ENCODE assay signal across 10 cellular contexts in the genomic region with DNA sequence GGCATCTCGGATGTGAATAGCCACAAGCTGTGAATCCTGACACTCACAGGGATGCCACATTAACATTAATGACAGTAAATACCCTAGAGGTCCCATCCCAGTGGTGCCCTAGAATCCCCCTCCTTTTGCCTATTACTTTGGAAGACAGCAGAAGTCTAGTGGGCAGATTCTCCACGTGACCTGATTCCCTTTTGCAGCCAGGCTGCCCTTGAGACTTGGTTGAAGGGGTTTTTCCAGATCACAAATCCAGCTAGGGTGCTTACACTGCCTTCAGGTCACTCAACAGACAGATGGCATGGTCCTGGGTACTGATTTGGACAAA. TPM values are rescaled to one million over a fixed set of nuclear protein-coding genes. Genes with fewer than 3 reads are reported as not detected.
DNase-seq lines count a peak whose midpoint lies in the region; ATAC-seq and TF ChIP-seq lines count a peak whose summit lies in the region.
"Had no signal": no experiment of that assay in that cellular context is flagged by ENCODE, and none has a peak within 500 bp of the region (broad histone marks: within the 10 kb centered on the region; RNA-seq: fewer than 3 reads in every experiment).

No MANE protein-coding gene starts in this region.

- WGBS in endodermal cell (ENCODE audit: insufficient coverage in 1 of 2, insufficient read length in 1 of 2), 2 experiments: 0 to 69% methylated on average over 1 to 2 of the region's 2 CpGs
- 59 to 82% (median 64%) methylated on average over 2 of the region's 2 CpGs for whole genome bisulfite sequencing in ovary, 3 donors

- TF ChIP-seq CTCF in Panc1 (IDR thresholded peaks at IDR 0.05) (no peak), endodermal cell (conservative IDR thresholded peaks at IDR 0.05) (no peak), ovary (IDR thresholded peaks at IDR 0.05) (no peak)

- in situ Hi-C loops in Panc1 (cut with HindIII; ENCODE audit: low pct_unique_long_range_greater_than_20kb, low sequenced_read_pairs): no loop called here

- BruUV-seq in Panc1 (replicated peaks; lab: Mats Ljungman, UMichigan): no TSS peak

- no peak for DNase-seq in CD4-positive, alpha-beta memory T cell
- no peak for DNase-seq in Panc1 (ENCODE audit: low read depth, low spot score)
- DNase-seq in endodermal cell: peak; percentile 86
- DNase-seq in ovary: no peak
- no peak for DNase-seq in DMS53 treated with DMSO at 0.1 percent for 48 hours (lab: John Stamatoyannopoulos, UW; ENCODE audit: unreplicated experiment)
- no peak for DNase-seq in H4 (ENCODE audit: low spot score)
- no peak for DNase-seq in cortex of kidney (lab: John Stamatoyannopoulos, UW)
- DNase-seq: KG1 had no signal

- CTCF ChIA-PET in CD4-positive, alpha-beta memory T cell (lab: Charles Lee; ENCODE audit: partially characterized antibody): interaction anchor here (0.9 to 20.2 kb wide), 10 partner anchors 7 to 106 kb away, joined by 3 to 568 read pairs (median 6); no protein-coding TSS in a partner anchor
- CTCF ChIA-PET in Panc1 (lab: Charles Lee): interaction anchor here (0.6 to 3.3 kb wide), 2 partner anchors 27 to 42 kb away, joined by 3 to 16 read pairs; no protein-coding TSS in a partner anchor

- no peaks in the 10 kb centered on the region for H3K9me3 ChIP-seq in CD4-positive, alpha-beta memory T cell (ENCODE audit: control insufficient read depth in 1 of 2, low read length in 2 of 2)
- H3K9me3 ChIP-seq in Panc1 (ENCODE audit: control insufficient read depth, insufficient read depth, low read depth, low read length) (no peaks in the 10 kb centered on the region), endodermal cell (ENCODE audit: control insufficient read depth, low read length) (no peaks in the 10 kb centered on the region), ovary (no peaks in the 10 kb centered on the region)
- H3K9me3 ChIP-seq: mucosa of descending colon had no signal

- H3K36me3 Mint-ChIP-seq in CD4-positive, alpha-beta memory T cell: peaks cover 0 to 15% of the 10 kb centered on the region in 2 donors
- H3K36me3 Mint-ChIP-seq in endodermal cell (ENCODE audit: low read depth): peaks cover 13% of the 10 kb centered on the region

- no peak for TF ChIP-seq EP300 in ovary (IDR thresholded peaks at IDR 0.05)

- H3K9me3 Mint-ChIP-seq in CD4-positive, alpha-beta memory T cell: no peaks in the 10 kb centered on the region
- no peaks in the 10 kb centered on the region for H3K9me3 Mint-ChIP-seq in endodermal cell

- POLR2A ChIA-PET in CD4-positive, alpha-beta memory T cell (lab: Charles Lee; ENCODE audit: partially characterized antibody): interaction anchor here (1.0 to 21.9 kb wide), 7 partner anchors 8 to 105 kb away, joined by 3 to 516 read pairs (median 5); a partner anchor contains a TSS
- POLR2A ChIA-PET in Panc1 (lab: Charles Lee): interaction anchor here (0.7 kb wide), 1 partner anchor 53 kb away, joined by 7 read pairs; no protein-coding TSS in a partner anchor

- peak overlapping the region; percentile 91 for H3K27ac ChIP-seq in CD4-positive, alpha-beta memory T cell (ENCODE audit: low read depth, low read length)
- peak overlapping the region; percentile 89 for H3K27ac ChIP-seq in Panc1 (ENCODE audit: low read length)
- no peak overlapping the region for H3K27ac ChIP-seq in endodermal cell (ENCODE audit: low read depth, low read length)
- H3K27ac ChIP-seq in ovary: peak overlapping the region; percentile 7 to 98

- H3K27me3 ChIP-seq in CD4-positive, alpha-beta memory T cell (ENCODE audit: insufficient read depth, low read length): no peaks in the 10 kb centered on the region
- no peaks in the 10 kb centered on the region for H3K27me3 ChIP-seq in Panc1 (ENCODE audit: control insufficient read depth, insufficient read depth, low read length)
- no peaks in the 10 kb centered on the region for H3K27me3 ChIP-seq in endodermal cell (ENCODE audit: control insufficient read depth, insufficient read depth, low read length, poor library complexity, severe bottlenecking)
- no peaks in the 10 kb centered on the region for H3K27me3 ChIP-seq in ovary

- peak overlapping the region; percentile 21 to 92 (median 80) for H3K4me3 Mint-ChIP-seq in CD4-positive, alpha-beta memory T cell
- no peak overlapping the region for H3K4me3 Mint-ChIP-seq in endodermal cell

- no peaks in the 10 kb centered on the region for H3K27me3 Mint-ChIP-seq in CD4-positive, alpha-beta memory T cell
- no peaks in the 10 kb centered on the region for H3K27me3 Mint-ChIP-seq in endodermal cell (ENCODE audit: insufficient read depth)

- H3K36me3 ChIP-seq in CD4-positive, alpha-beta memory T cell (ENCODE audit: insufficient read depth, low read length): peaks cover 2% of the 10 kb centered on the region
- H3K36me3 ChIP-seq in Panc1 (ENCODE audit: control insufficient read depth, insufficient read depth, low read length) (peaks cover 2% of the 10 kb centered on the region; the same call in 1 of the 2 replicates), endodermal cell (ENCODE audit: control insufficient read depth, insufficient read depth, low read length) (peaks cover 26% of the 10 kb centered on the region), ovary (no peaks in the 10 kb centered on the region)

- no peak overlapping the region for H3K9ac ChIP-seq in endodermal cell (ENCODE audit: extremely low read depth, low read length, poor library complexity, severe bottlenecking)

- peaks cover 97% of the 10 kb centered on the region for H3K4me1 ChIP-seq in CD4-positive, alpha-beta memory T cell (ENCODE audit: insufficient read depth, low read length)
- H3K4me1 ChIP-seq in Panc1 (ENCODE audit: control insufficient read depth, insufficient read depth, low read length) (peaks cover 79% of the 10 kb centered on the region), endodermal cell (ENCODE audit: control insufficient read depth, insufficient read depth, low read length) (peaks cover 27% of the 10 kb centered on the region), ovary (ENCODE audit: insufficient read depth) (peaks cover 45% of the 10 kb centered on the region)

- intact Hi-C loops in CD4-positive, alpha-beta memory T cell (cut with micrococcal nuclease): no loop called here
- intact Hi-C loops in Panc1 (cut with micrococcal nuclease; ENCODE audit: unreplicated experiment) (no loop called here), ovary (cut with DNase I) (loop anchor here in 1 of 4 donors (10.0 kb wide), 1 partner anchor 726 kb away; no protein-coding TSS in a partner anchor)

- no peak for TF ChIP-seq POLR2A in ovary (IDR thresholded peaks at IDR 0.05)

- peak overlapping the region; percentile 4 to 14 for H3K4me3 ChIP-seq in CD4-positive, alpha-beta memory T cell (ENCODE audit: low read length in 2 of 2)
- H3K4me3 ChIP-seq in Panc1 (ENCODE audit: low read depth in 2 of 2, low read length in 2 of 2) (no peak overlapping the region), endodermal cell (ENCODE audit: low read length) (no peak overlapping the region), ovary (no peak overlapping the region)
- H3K4me3 ChIP-seq: mucosa of descending colon had no signal

- peaks cover 72 to 100% (median 90%) of the 10 kb centered on the region in 4 donors for H3K4me1 Mint-ChIP-seq in CD4-positive, alpha-beta memory T cell
- peaks cover 63% of the 10 kb centered on the region for H3K4me1 Mint-ChIP-seq in endodermal cell

- H3K27ac Mint-ChIP-seq in CD4-positive, alpha-beta memory T cell: peak overlapping the region; percentile 93 to 98 (median 96)
- H3K27ac Mint-ChIP-seq in endodermal cell: no peak overlapping the region

- ATAC-seq in Panc1 (no peak), GM18907 (IDR thresholded peaks at IDR 0.05; ENCODE audit: unreplicated experiment) (no peak)
- ATAC-seq: mucosa of descending colon had no signal

RNA-seq across cellular contexts. Expression of a gene that starts 8.7 kb away (rescaled TPM):
- 100 to 1,000 TPM; 139 to 142 TPM for total RNA-seq in CD4-positive, alpha-beta memory T cell
- 10 to 100 TPM in 1 of 2 donors, 1 to 10 TPM in 1; 7.9 to 26.8 TPM for polyA plus RNA-seq in CD4-positive, alpha-beta memory T cell
- total RNA-seq in Panc1 (2021; ENCODE audit: unreplicated experiment): 84.2 TPM
- polyA plus RNA-seq in Panc1 (2012; ENCODE audit: insufficient read length): 63.0 TPM
- 100 to 1,000 TPM; 146 to 154 TPM for total RNA-seq in endodermal cell
- polyA plus RNA-seq in endodermal cell (2013, experiment 1 of 2): 73.0 TPM
- 68.5 TPM for polyA plus RNA-seq in endodermal cell (2013, experiment 2 of 2)
- total RNA-seq in ovary: 100 to 1,000 TPM in 5 of 7 donors, 10 to 100 TPM in 2; 47.2 to 151 (median 103) TPM
- polyA plus RNA-seq in ovary: 10 to 100 TPM; 40.1 to 79.4 TPM
- 10.0 and 13.7 TPM in 2 replicates for total RNA-seq in H4 (2014; rRNA removed; shearing (Covaris generic))

RNA-seq across cellular contexts. Expression of a gene that starts 38.0 kb away (rescaled TPM):
- total RNA-seq in CD4-positive, alpha-beta memory T cell: 10 to 100 TPM; 12.1 to 12.3 TPM
- 1 to 10 TPM; 8.7 to 9.0 TPM for polyA plus RNA-seq in CD4-positive, alpha-beta memory T cell
- 32.0 TPM for total RNA-seq in Panc1 (2021; ENCODE audit: unreplicated experiment)
- polyA plus RNA-seq in Panc1 (2012; ENCODE audit: insufficient read length): 27.4 TPM
- 10 to 100 TPM; 21.3 to 30.4 TPM for total RNA-seq in endodermal cell
- polyA plus RNA-seq in endodermal cell (2013, experiment 1 of 2): 13.9 TPM
- 13.5 TPM for polyA plus RNA-seq in endodermal cell (2013, experiment 2 of 2)
- total RNA-seq in ovary: 100 to 1,000 TPM in 2 of 7 donors, 10 to 100 TPM in 5; 36.7 to 143 (median 98.3) TPM
- 10 to 100 TPM; 24.1 to 41.1 TPM for polyA plus RNA-seq in ovary
- total RNA-seq in H4 (2014; rRNA removed; shearing (Covaris generic)): 11.9 and 14.0 TPM in 2 replicates

RNA-seq across cellular contexts. Expression of a gene that starts 52.4 kb away (rescaled TPM):
- under 1 TPM; 0.15 to 0.39 TPM for total RNA-seq in CD4-positive, alpha-beta memory T cell
- under 1 TPM in 1 of 2 donors, not detected in 1; 0.14 TPM for polyA plus RNA-seq in CD4-positive, alpha-beta memory T cell
- 5.8 TPM for total RNA-seq in Panc1 (2021; ENCODE audit: unreplicated experiment)
- 2.5 TPM for polyA plus RNA-seq in Panc1 (2012; ENCODE audit: insufficient read length)
- total RNA-seq in endodermal cell: 10 to 100 TPM; 11.4 to 19.6 TPM
- polyA plus RNA-seq in endodermal cell (2013, experiment 1 of 2): 3.7 TPM
- 3.2 TPM for polyA plus RNA-seq in endodermal cell (2013, experiment 2 of 2)
- 100 to 1,000 TPM in 3 of 7 donors, 10 to 100 TPM in 4; 50.4 to 132 (median 93.5) TPM for total RNA-seq in ovary
- polyA plus RNA-seq in ovary: 10 to 100 TPM; 16.9 to 68.4 TPM
- 2.0 and 3.0 TPM in 2 replicates for total RNA-seq in H4 (2014; rRNA removed; shearing (Covaris generic))

Comparison
In these comparisons a context has a peak if more than half of its experiments do, and no peak if none do; other contexts are left out.
1. H3K4me3 ChIP-seq: peak in CD4-positive, alpha-beta memory T cell (2 of 2); none in Panc1 (0 of 2), endodermal cell (single experiment) and ovary (single experiment).